2 cellular contexts compared by ENCODE assay signal in genomic region chr5:151751593-151751992, GRCh38.
TF ChIP-seq lines count a peak whose summit lies in the region.

No MANE protein-coding gene starts in this region.

TF ChIP-seq in IMR-90, 13 proteins besides CTCF, POLR2A, EP300 and RAD21:
- no peak for TF ChIP-seq MAZ (IDR thresholded peaks at IDR 0.05; ENCODE audit: borderline replicate concordance, low read depth, low read length)
- TF ChIP-seq BHLHE40 (IDR thresholded peaks at IDR 0.05; ENCODE audit: low read depth, low read length) = no peak
- no peak for TF ChIP-seq USF2 (IDR thresholded peaks at IDR 0.05; ENCODE audit: low read depth, low read length)
- no peak for TF ChIP-seq ELK1 (IDR thresholded peaks at IDR 0.05; ENCODE audit: borderline replicate concordance, low read depth, low read length)
- TF ChIP-seq NFE2L2 (IDR thresholded peaks at IDR 0.05; ENCODE audit: low read depth, low read length) = no peak
- TF ChIP-seq CHD1 (IDR thresholded peaks at IDR 0.05; ENCODE audit: low read depth, low read length) = no peak
- TF ChIP-seq FOS (IDR thresholded peaks at IDR 0.05; ENCODE audit: low read depth, low read length) = no peak
- TF ChIP-seq MXI1 (IDR thresholded peaks at IDR 0.05; ENCODE audit: borderline replicate concordance, low read depth, low read length) = no peak
- TF ChIP-seq CEBPB (IDR thresholded peaks at IDR 0.05; ENCODE audit: low read depth, low read length) = no peak
- TF ChIP-seq RCOR1 (IDR thresholded peaks at IDR 0.05; ENCODE audit: insufficient replicate concordance, low read length) = no peak
- TF ChIP-seq MAFK (IDR thresholded peaks at IDR 0.05; ENCODE audit: low read depth, low read length) = no peak
- no peak for TF ChIP-seq SMC3 (IDR thresholded peaks at IDR 0.05; ENCODE audit: low read depth, low read length)
- no peak for TF ChIP-seq RFX5 (IDR thresholded peaks at IDR 0.05; ENCODE audit: low read depth, low read length)

TF ChIP-seq in GM12878, 131 proteins besides CTCF, POLR2A, EP300 and RAD21:
- no peak for TF ChIP-seq CBX5 (IDR thresholded peaks at IDR 0.05; ENCODE audit: low read depth)
- no peak for TF ChIP-seq SMAD1 (IDR thresholded peaks at IDR 0.05; ENCODE audit: low read depth, partially characterized antibody)
- TF ChIP-seq RUNX3 (IDR thresholded peaks at IDR 0.05; ENCODE audit: low read length) = no peak
- no peak for TF ChIP-seq HCFC1 (IDR thresholded peaks at IDR 0.05; ENCODE audit: low read length)
- TF ChIP-seq CUX1 (IDR thresholded peaks at IDR 0.05; ENCODE audit: insufficient replicate concordance, low read depth, low read length) = no peak
- no peak for TF ChIP-seq BHLHE40 (IDR thresholded peaks at IDR 0.05; ENCODE audit: borderline replicate concordance in 1 of 2, low read depth in 2 of 2, low read length in 1 of 2)
- TF ChIP-seq USF2 (IDR thresholded peaks at IDR 0.05; ENCODE audit: borderline replicate concordance, low read depth, low read length) = no peak
- no peak for TF ChIP-seq CBX3 (IDR thresholded peaks at IDR 0.05; ENCODE audit: borderline replicate concordance, low read depth)
- no peak for TF ChIP-seq ZNF384 (IDR thresholded peaks at IDR 0.05; ENCODE audit: borderline replicate concordance, low read depth, low read length)
- no peak for TF ChIP-seq ZNF24 (IDR thresholded peaks at IDR 0.05)
- no peak for TF ChIP-seq E2F8 (IDR thresholded peaks at IDR 0.05; ENCODE audit: low read depth, partially characterized antibody)
- TF ChIP-seq KDM1A (IDR thresholded peaks at IDR 0.05; ENCODE audit: borderline replicate concordance) = no peak
- TF ChIP-seq MYB (IDR thresholded peaks at IDR 0.05; ENCODE audit: borderline replicate concordance, low read depth, low read length) = no peak
- no peak for TF ChIP-seq LARP7 (IDR thresholded peaks at IDR 0.05)
- TF ChIP-seq PAX8 (IDR thresholded peaks at IDR 0.05) = no peak
- no peak for TF ChIP-seq RB1 (IDR thresholded peaks at IDR 0.05; ENCODE audit: borderline replicate concordance)
- TF ChIP-seq MEF2A (IDR thresholded peaks at IDR 0.05; ENCODE audit: insufficient read depth, low read depth, low read length) = no peak
- no peak for TF ChIP-seq STAT1 (conservative IDR thresholded peaks at IDR 0.05)
- TF ChIP-seq ELK1 (IDR thresholded peaks at IDR 0.05; ENCODE audit: low read depth, low read length) = no peak
